22 cellular contexts compared by ENCODE assay signal in genomic region chr20:51772236-51772635, GRCh38. TPM values are rescaled to one million over a fixed set of nuclear protein-coding genes. Genes with fewer than 3 reads are reported as not detected.
DNase-seq lines count a peak whose midpoint lies in the region; ATAC-seq and TF ChIP-seq lines count a peak whose summit lies in the region.
"Had no signal": no experiment of that assay in that cellular context is flagged by ENCODE, and none has a peak within 500 bp of the region (broad histone marks: within the 10 kb centered on the region; RNA-seq: fewer than 3 reads in every experiment).

No MANE protein-coding gene starts in this region.

- no peak for ATAC-seq in natural killer cell
- ATAC-seq: A549, GM12878 had no signal

- no peak overlapping the region for H3K4me3 Mint-ChIP-seq in activated naive CD4-positive, alpha-beta T cell treated with anti-CD3 and anti-CD28 coated beads, Interleukin-2, amount 10 ng/mL, durations not matched to agents 7 days and 5 days
- no peak overlapping the region for H3K4me3 Mint-ChIP-seq in natural killer cell
- H3K4me3 Mint-ChIP-seq: CD14-positive monocyte; CD4-positive, alpha-beta memory T cell; CD4-positive, CD25-positive, alpha-beta regulatory T cell; CD8-positive, alpha-beta memory T cell had no signal

- TF ChIP-seq CTCF in natural killer cell (IDR thresholded peaks at IDR 0.05), result no peak

- peaks cover 38% of the 10 kb centered on the region for H3K27me3 Mint-ChIP-seq in activated naive CD4-positive, alpha-beta T cell treated with anti-CD3 and anti-CD28 coated beads, Interleukin-2, amount 10 ng/mL, durations not matched to agents 7 days and 5 days
- H3K27me3 Mint-ChIP-seq in natural killer cell (ENCODE audit: low read depth in 2 of 2), result peaks cover 0 to 14% of the 10 kb centered on the region in 2 donors

- no peaks in the 10 kb centered on the region for H3K9me3 Mint-ChIP-seq in activated naive CD4-positive, alpha-beta T cell treated with anti-CD3 and anti-CD28 coated beads, Interleukin-2, amount 10 ng/mL, durations not matched to agents 7 days and 5 days
- no peaks in the 10 kb centered on the region for H3K9me3 Mint-ChIP-seq in natural killer cell
- H3K9me3 Mint-ChIP-seq: CD8-positive, alpha-beta memory T cell had no signal

- H3K36me3 Mint-ChIP-seq in activated naive CD4-positive, alpha-beta T cell treated with anti-CD3 and anti-CD28 coated beads, Interleukin-2, amount 10 ng/mL, durations not matched to agents 7 days and 5 days, result no peaks in the 10 kb centered on the region
- no peaks in the 10 kb centered on the region for H3K36me3 Mint-ChIP-seq in natural killer cell
- H3K36me3 Mint-ChIP-seq: CD4-positive, alpha-beta memory T cell had no signal

- H3K4me1 Mint-ChIP-seq in activated naive CD4-positive, alpha-beta T cell treated with anti-CD3 and anti-CD28 coated beads, Interleukin-2, amount 10 ng/mL, durations not matched to agents 7 days and 5 days, result peaks cover 10% of the 10 kb centered on the region
- H3K4me1 Mint-ChIP-seq in natural killer cell, result peaks cover 27 to 37% of the 10 kb centered on the region in 2 donors

- CTCF ChIA-PET in activated naive CD4-positive, alpha-beta T cell treated with anti-CD3 and anti-CD28 coated beads, Interleukin-2, amount 10 ng/mL, durations not matched to agents 7 days and 5 days (lab: Charles Lee), result interaction anchor here (0.6 kb wide), 1 partner anchor 1634 kb away, joined by 3 read pairs; no protein-coding TSS in a partner anchor

- H3K27ac Mint-ChIP-seq in activated naive CD4-positive, alpha-beta T cell treated with anti-CD3 and anti-CD28 coated beads, Interleukin-2, amount 10 ng/mL, durations not matched to agents 7 days and 5 days, result peak overlapping the region; percentile 22
- no peak overlapping the region for H3K27ac Mint-ChIP-seq in natural killer cell
- H3K27ac Mint-ChIP-seq: CD14-positive monocyte; CD4-positive, alpha-beta memory T cell; CD4-positive, CD25-positive, alpha-beta regulatory T cell had no signal

- no peak for DNase-seq in activated naive CD4-positive, alpha-beta T cell treated with anti-CD3 and anti-CD28 coated beads, Interleukin-2, amount 10 ng/mL, durations not matched to agents 7 days and 5 days
- no peak for DNase-seq in activated naive CD4-positive, alpha-beta T cell treated with anti-CD3 and anti-CD28 coated beads, Interleukin-2, amount 50 U/mL, for 16 hours
- DNase-seq in posterior vena cava (ENCODE audit: low spot score), result peak; percentile 56
- no peak for DNase-seq in AG08395 (ENCODE audit: low spot score)
- DNase-seq in natural killer cell, result no peak
- DNase-seq: BE2C; C1 segment of cervical spinal cord; CD4-positive, alpha-beta memory T cell; CD4-positive, CD25-positive, alpha-beta regulatory T cell; CD8-positive, alpha-beta memory T cell; COR-L47; DMS 273 treated with DMSO at 0.1 percent for 48 hours; DMS153; DMS53; DMS79; DND-41; EL; GDM1 had no signal

- intact Hi-C loops in posterior vena cava (cut with DNase I), result no loop called here
- intact Hi-C loops in natural killer cell (cut with micrococcal nuclease), result no loop called here

RNA-seq across cellular contexts. Expression of gene ATP9A, which starts 4.0 kb away (rescaled TPM):
- total RNA-seq in posterior vena cava (10 to 100 TPM; 36.6 to 61.2 TPM), natural killer cell (10 to 100 TPM in 1 of 3 donors, 1 to 10 TPM in 2; 1.4 to 46.8 (median 1.9) TPM)

RNA-seq across cellular contexts. Expression of gene SALL4, which starts 30.1 kb away (rescaled TPM):
- under 1 TPM in 1 of 2 donors, not detected in 1; 0.19 TPM for total RNA-seq in posterior vena cava
- total RNA-seq in natural killer cell, result 1 to 10 TPM in 1 of 3 donors, under 1 TPM in 2; 0.33 to 2.9 (median 0.42) TPM
- total RNA-seq: A172; CD4-positive, CD25-positive, alpha-beta regulatory T cell had no signal
